Comparison of ENCODE assay signal across 17 cellular contexts in the genomic region with DNA sequence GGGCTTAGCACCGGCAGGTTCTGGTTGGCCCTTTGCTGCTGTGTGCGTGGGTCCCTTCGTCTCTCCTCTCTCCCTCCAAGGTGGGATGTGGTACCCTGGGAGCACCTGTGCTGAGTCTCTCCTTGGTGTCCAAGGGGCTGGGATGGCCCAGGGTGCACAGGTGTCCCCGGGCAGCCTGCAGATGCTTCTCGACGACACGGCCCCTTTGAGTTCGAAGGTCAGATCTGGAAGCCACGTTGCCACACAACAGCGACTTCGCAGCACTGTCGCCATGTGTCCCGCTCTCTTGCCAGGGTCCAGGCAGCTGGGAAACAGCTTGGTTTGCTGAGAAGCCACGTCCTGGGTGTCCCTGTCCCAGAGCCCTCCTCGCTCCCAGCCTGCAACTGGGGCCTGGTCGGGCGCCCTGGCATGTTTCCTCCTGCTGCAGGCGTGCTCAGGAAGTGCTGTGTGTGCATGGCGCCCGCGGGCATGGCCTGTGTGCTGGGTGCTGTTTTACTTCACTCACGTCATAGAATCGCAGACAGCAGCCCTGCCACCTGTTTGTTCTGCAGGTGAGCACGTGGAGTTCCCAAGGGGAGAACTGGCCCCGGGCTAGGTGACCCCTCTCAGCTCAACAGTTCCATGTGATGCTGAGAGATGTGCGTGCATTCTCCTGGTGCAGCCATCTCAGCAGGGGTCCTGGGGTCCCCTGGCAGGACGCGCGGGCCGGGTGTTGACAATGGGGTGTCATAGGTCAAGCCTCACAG.
"Had no signal": no experiment of that assay in that cellular context is flagged by ENCODE, and none has a peak within 500 bp of the region (broad histone marks: within the 10 kb centered on the region; RNA-seq: fewer than 3 reads in every experiment).

No MANE protein-coding gene starts in this region.

- H3K4me2 ChIP-seq: neural progenitor cell had no signal

- H3K27me3 Mint-ChIP-seq: activated naive CD8-positive, alpha-beta T cell treated with anti-CD3 and anti-CD28 coated beads for 36 hours; naive thymus-derived CD4-positive, alpha-beta T cell; stimulated activated naive CD8-positive, alpha-beta T cell treated with anti-CD3 and anti-CD28 coated beads, Interleukin-15, Interleukin-2, amounts not matched to agents 100 ng/mL and 50 ng/mL, for 24 hours had no signal

- ATAC-seq: activated CD8-positive, alpha-beta T cell treated with anti-CD3 and anti-CD28 coated beads, Interleukin-2, amount 10 ng/mL, durations not matched to agents 7 days and 5 days; left lobe of liver; naive thymus-derived CD4-positive, alpha-beta T cell; psoas muscle had no signal

- H3K9me3 Mint-ChIP-seq: activated naive CD8-positive, alpha-beta T cell treated with anti-CD3 and anti-CD28 coated beads for 36 hours; naive thymus-derived CD4-positive, alpha-beta T cell; neural progenitor cell; stimulated activated naive CD8-positive, alpha-beta T cell treated with anti-CD3 and anti-CD28 coated beads, Interleukin-15, Interleukin-2, amounts not matched to agents 100 ng/mL and 50 ng/mL, for 24 hours had no signal

- H3K4me1 ChIP-seq: thyroid gland had no signal

- DNase-seq: activated CD4-positive, alpha-beta T cell treated with anti-CD3 and anti-CD28 coated beads for 1 hour; activated CD4-positive, alpha-beta T cell treated with anti-CD3 and anti-CD28 coated beads, Interleukin-2, amount 50 U/mL, for 1 hour; activated CD8-positive, alpha-beta T cell treated with anti-CD3 and anti-CD28 coated beads, Interleukin-2, amount 10 ng/mL, durations not matched to agents 7 days and 5 days; activated naive CD8-positive, alpha-beta T cell treated with anti-CD3 and anti-CD28 coated beads for 36 hours; activated T-cell treated with anti-CD3 and anti-CD28 coated beads, Interleukin-2, amount 50 U/mL, for 1 hour; cerebellar nuclear complex; cortex of kidney; naive thymus-derived CD4-positive, alpha-beta T cell; psoas muscle; stimulated activated CD4-positive, alpha-beta T cell treated with anti-CD3 and anti-CD28 coated beads, Interleukin-12 subunit alpha, Interleukin-12 subunit beta, amount 100 ng/mL, for 4 hours; substantia nigra; thyroid gland had no signal

- H3K9me3 ChIP-seq: psoas muscle, right atrium auricular region, thyroid gland had no signal

- H3K4me3 Mint-ChIP-seq: activated CD8-positive, alpha-beta T cell treated with anti-CD3 and anti-CD28 coated beads, Interleukin-2, amount 10 ng/mL, durations not matched to agents 7 days and 5 days; activated naive CD8-positive, alpha-beta T cell treated with anti-CD3 and anti-CD28 coated beads for 36 hours; naive thymus-derived CD4-positive, alpha-beta T cell; neural progenitor cell; stimulated activated naive CD8-positive, alpha-beta T cell treated with anti-CD3 and anti-CD28 coated beads, Interleukin-15, Interleukin-2, amounts not matched to agents 100 ng/mL and 50 ng/mL, for 24 hours had no signal

- H3K36me3 ChIP-seq: neural progenitor cell had no signal

- H2AFZ ChIP-seq: neural progenitor cell had no signal

- H3K27ac Mint-ChIP-seq: activated CD8-positive, alpha-beta T cell treated with anti-CD3 and anti-CD28 coated beads, Interleukin-2, amount 10 ng/mL, durations not matched to agents 7 days and 5 days; activated naive CD8-positive, alpha-beta T cell treated with anti-CD3 and anti-CD28 coated beads for 36 hours; naive thymus-derived CD4-positive, alpha-beta T cell; neural progenitor cell; stimulated activated naive CD8-positive, alpha-beta T cell treated with anti-CD3 and anti-CD28 coated beads, Interleukin-15, Interleukin-2, amounts not matched to agents 100 ng/mL and 50 ng/mL, for 24 hours had no signal

- H3K9ac ChIP-seq: neural progenitor cell had no signal

- H3K27me3 ChIP-seq: neural progenitor cell, right atrium auricular region, thyroid gland had no signal

- H3K27ac ChIP-seq: neural progenitor cell, psoas muscle, right atrium auricular region, thyroid gland, VCaP had no signal

- H3K4me3 ChIP-seq: neural progenitor cell, psoas muscle, right atrium auricular region, thyroid gland had no signal
